Comparison of ENCODE assay signal across 1 cellular context in the genomic region with DNA sequence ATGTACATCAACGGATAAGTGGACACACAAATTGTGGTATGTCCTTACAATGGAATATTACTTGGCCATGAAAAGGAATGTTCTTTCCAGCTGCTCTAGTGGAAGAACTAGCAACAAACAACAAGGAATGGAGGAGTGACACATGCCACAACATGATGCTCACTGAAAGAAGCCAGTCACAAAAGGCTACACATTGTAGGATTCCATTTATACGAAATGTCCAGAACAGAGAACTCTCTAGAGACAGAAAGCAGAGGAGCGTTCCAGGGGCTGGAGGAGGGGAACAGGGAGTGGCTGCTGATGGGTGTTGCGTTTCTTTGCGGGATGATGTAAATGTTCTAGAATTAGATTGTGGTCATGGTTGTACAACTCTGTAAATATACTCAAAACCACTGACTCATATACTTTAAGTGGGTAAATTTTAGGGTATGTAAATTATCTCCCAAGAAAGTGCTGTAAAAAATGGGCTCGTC.
TF ChIP-seq lines count a peak whose summit lies in the region.

No MANE protein-coding gene starts in this region.

TF ChIP-seq in HEK293, 187 proteins besides CTCF, POLR2A, EP300 and RAD21 (continued from another document and continues in another):
- TF ChIP-seq, protein P1, sequence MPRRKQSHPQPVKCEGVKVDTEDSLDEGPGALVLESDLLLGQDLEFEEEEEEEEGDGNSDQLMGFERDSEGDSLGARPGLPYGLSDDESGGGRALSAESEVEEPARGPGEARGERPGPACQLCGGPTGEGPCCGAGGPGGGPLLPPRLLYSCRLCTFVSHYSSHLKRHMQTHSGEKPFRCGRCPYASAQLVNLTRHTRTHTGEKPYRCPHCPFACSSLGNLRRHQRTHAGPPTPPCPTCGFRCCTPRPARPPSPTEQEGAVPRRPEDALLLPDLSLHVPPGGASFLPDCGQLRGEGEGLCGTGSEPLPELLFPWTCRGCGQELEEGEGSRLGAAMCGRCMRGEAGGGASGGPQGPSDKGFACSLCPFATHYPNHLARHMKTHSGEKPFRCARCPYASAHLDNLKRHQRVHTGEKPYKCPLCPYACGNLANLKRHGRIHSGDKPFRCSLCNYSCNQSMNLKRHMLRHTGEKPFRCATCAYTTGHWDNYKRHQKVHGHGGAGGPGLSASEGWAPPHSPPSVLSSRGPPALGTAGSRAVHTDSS (tag by site-specific recombination; IDR thresholded peaks at IDR 0.05), result no peak
- no peak for TF ChIP-seq HOXD13 (CRISPR knock-in tag; IDR thresholded peaks at IDR 0.05; ENCODE audit: borderline replicate concordance)
- TF ChIP-seq, protein P2, sequence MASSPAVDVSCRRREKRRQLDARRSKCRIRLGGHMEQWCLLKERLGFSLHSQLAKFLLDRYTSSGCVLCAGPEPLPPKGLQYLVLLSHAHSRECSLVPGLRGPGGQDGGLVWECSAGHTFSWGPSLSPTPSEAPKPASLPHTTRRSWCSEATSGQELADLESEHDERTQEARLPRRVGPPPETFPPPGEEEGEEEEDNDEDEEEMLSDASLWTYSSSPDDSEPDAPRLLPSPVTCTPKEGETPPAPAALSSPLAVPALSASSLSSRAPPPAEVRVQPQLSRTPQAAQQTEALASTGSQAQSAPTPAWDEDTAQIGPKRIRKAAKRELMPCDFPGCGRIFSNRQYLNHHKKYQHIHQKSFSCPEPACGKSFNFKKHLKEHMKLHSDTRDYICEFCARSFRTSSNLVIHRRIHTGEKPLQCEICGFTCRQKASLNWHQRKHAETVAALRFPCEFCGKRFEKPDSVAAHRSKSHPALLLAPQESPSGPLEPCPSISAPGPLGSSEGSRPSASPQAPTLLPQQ (tag by site-specific recombination; IDR thresholded peaks at IDR 0.05), result peak; percentile 64
- no peak for TF ChIP-seq ZNF114 (tag by site-specific recombination; IDR thresholded peaks at IDR 0.05)
- TF ChIP-seq ZNF701 (tag by site-specific recombination; IDR thresholded peaks at IDR 0.05), result no peak
- TF ChIP-seq ZNF473 (tag by site-specific recombination; IDR thresholded peaks at IDR 0.05), result no peak
- TF ChIP-seq, protein P3, sequence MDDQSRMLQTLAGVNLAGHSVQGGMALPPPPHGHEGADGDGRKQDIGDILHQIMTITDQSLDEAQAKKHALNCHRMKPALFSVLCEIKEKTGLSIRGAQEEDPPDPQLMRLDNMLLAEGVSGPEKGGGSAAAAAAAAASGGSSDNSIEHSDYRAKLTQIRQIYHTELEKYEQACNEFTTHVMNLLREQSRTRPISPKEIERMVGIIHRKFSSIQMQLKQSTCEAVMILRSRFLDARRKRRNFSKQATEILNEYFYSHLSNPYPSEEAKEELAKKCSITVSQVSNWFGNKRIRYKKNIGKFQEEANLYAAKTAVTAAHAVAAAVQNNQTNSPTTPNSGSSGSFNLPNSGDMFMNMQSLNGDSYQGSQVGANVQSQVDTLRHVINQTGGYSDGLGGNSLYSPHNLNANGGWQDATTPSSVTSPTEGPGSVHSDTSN (CRISPR knock-in tag; IDR thresholded peaks at IDR 0.05), result no peak
- TF ChIP-seq ZNF654 (tag by site-specific recombination; IDR thresholded peaks at IDR 0.05; ENCODE audit: low read depth), result no peak
- TF ChIP-seq, protein P4, sequence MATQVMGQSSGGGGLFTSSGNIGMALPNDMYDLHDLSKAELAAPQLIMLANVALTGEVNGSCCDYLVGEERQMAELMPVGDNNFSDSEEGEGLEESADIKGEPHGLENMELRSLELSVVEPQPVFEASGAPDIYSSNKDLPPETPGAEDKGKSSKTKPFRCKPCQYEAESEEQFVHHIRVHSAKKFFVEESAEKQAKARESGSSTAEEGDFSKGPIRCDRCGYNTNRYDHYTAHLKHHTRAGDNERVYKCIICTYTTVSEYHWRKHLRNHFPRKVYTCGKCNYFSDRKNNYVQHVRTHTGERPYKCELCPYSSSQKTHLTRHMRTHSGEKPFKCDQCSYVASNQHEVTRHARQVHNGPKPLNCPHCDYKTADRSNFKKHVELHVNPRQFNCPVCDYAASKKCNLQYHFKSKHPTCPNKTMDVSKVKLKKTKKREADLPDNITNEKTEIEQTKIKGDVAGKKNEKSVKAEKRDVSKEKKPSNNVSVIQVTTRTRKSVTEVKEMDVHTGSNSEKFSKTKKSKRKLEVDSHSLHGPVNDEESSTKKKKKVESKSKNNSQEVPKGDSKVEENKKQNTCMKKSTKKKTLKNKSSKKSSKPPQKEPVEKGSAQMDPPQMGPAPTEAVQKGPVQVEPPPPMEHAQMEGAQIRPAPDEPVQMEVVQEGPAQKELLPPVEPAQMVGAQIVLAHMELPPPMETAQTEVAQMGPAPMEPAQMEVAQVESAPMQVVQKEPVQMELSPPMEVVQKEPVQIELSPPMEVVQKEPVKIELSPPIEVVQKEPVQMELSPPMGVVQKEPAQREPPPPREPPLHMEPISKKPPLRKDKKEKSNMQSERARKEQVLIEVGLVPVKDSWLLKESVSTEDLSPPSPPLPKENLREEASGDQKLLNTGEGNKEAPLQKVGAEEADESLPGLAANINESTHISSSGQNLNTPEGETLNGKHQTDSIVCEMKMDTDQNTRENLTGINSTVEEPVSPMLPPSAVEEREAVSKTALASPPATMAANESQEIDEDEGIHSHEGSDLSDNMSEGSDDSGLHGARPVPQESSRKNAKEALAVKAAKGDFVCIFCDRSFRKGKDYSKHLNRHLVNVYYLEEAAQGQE (tag by site-specific recombination; IDR thresholded peaks at IDR 0.05), result no peak
- no peak for TF ChIP-seq HOXA7 (CRISPR knock-in tag; IDR thresholded peaks at IDR 0.05; ENCODE audit: borderline replicate concordance)
- TF ChIP-seq, protein P5, sequence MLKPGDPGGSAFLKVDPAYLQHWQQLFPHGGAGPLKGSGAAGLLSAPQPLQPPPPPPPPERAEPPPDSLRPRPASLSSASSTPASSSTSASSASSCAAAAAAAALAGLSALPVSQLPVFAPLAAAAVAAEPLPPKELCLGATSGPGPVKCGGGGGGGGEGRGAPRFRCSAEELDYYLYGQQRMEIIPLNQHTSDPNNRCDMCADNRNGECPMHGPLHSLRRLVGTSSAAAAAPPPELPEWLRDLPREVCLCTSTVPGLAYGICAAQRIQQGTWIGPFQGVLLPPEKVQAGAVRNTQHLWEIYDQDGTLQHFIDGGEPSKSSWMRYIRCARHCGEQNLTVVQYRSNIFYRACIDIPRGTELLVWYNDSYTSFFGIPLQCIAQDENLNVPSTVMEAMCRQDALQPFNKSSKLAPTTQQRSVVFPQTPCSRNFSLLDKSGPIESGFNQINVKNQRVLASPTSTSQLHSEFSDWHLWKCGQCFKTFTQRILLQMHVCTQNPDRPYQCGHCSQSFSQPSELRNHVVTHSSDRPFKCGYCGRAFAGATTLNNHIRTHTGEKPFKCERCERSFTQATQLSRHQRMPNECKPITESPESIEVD (tag by site-specific recombination; IDR thresholded peaks at IDR 0.05), result no peak
- TF ChIP-seq ZBTB20 (tag by site-specific recombination; IDR thresholded peaks at IDR 0.05), result no peak
- TF ChIP-seq SP7 (tag by site-specific recombination; IDR thresholded peaks at IDR 0.05), result peak; percentile 83
- TF ChIP-seq ZNF76 (tag by site-specific recombination; IDR thresholded peaks at IDR 0.05; ENCODE audit: borderline replicate concordance, low read depth), result no peak
- TF ChIP-seq ZEB2 (tag by site-specific recombination; IDR thresholded peaks at IDR 0.05), result peak; percentile 60; the same call in 1 of the 2 replicates
- TF ChIP-seq, protein P6, sequence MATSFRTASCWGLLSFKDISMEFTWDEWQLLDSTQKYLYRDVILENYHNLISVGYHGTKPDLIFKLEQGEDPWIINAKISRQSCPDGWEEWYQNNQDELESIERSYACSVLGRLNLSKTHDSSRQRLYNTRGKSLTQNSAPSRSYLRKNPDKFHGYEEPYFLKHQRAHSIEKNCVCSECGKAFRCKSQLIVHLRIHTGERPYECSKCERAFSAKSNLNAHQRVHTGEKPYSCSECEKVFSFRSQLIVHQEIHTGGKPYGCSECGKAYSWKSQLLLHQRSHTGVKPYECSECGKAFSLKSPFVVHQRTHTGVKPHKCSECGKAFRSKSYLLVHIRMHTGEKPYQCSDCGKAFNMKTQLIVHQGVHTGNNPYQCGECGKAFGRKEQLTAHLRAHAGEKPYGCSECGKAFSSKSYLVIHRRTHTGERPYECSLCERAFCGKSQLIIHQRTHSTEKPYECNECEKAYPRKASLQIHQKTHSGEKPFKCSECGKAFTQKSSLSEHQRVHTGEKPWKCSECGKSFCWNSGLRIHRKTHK (tag by site-specific recombination; IDR thresholded peaks at IDR 0.05), result no peak
- TF ChIP-seq, protein P7, sequence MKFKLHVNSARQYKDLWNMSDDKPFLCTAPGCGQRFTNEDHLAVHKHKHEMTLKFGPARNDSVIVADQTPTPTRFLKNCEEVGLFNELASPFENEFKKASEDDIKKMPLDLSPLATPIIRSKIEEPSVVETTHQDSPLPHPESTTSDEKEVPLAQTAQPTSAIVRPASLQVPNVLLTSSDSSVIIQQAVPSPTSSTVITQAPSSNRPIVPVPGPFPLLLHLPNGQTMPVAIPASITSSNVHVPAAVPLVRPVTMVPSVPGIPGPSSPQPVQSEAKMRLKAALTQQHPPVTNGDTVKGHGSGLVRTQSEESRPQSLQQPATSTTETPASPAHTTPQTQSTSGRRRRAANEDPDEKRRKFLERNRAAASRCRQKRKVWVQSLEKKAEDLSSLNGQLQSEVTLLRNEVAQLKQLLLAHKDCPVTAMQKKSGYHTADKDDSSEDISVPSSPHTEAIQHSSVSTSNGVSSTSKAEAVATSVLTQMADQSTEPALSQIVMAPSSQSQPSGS (tag by site-specific recombination; IDR thresholded peaks at IDR 0.05; ENCODE audit: low read depth), result no peak
- TF ChIP-seq ZNF768 (tag by site-specific recombination; IDR thresholded peaks at IDR 0.05), result peak; percentile 50; the same call in 1 of the 2 replicates
- TF ChIP-seq ZNF626 (tag by site-specific recombination; IDR thresholded peaks at IDR 0.05), result no peak
- no peak for TF ChIP-seq ZIC2 (tag by site-specific recombination; IDR thresholded peaks at IDR 0.05)
- peak; percentile 75; the same call in 1 of the 2 replicates for TF ChIP-seq ZFP69B (tag by site-specific recombination; IDR thresholded peaks at IDR 0.05)
- TF ChIP-seq, protein P8, sequence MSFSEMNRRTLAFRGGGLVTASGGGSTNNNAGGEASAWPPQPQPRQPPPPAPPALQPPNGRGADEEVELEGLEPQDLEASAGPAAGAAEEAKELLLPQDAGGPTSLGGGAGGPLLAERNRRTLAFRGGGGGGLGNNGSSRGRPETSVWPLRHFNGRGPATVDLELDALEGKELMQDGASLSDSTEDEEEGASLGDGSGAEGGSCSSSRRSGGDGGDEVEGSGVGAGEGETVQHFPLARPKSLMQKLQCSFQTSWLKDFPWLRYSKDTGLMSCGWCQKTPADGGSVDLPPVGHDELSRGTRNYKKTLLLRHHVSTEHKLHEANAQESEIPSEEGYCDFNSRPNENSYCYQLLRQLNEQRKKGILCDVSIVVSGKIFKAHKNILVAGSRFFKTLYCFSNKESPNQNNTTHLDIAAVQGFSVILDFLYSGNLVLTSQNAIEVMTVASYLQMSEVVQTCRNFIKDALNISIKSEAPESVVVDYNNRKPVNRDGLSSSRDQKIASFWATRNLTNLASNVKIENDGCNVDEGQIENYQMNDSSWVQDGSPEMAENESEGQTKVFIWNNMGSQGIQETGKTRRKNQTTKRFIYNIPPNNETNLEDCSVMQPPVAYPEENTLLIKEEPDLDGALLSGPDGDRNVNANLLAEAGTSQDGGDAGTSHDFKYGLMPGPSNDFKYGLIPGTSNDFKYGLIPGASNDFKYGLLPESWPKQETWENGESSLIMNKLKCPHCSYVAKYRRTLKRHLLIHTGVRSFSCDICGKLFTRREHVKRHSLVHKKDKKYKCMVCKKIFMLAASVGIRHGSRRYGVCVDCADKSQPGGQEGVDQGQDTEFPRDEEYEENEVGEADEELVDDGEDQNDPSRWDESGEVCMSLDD (tag by site-specific recombination; IDR thresholded peaks at IDR 0.05), result no peak
- TF ChIP-seq ZNF747 (tag by site-specific recombination; IDR thresholded peaks at IDR 0.05), result no peak
- TF ChIP-seq, protein P9, sequence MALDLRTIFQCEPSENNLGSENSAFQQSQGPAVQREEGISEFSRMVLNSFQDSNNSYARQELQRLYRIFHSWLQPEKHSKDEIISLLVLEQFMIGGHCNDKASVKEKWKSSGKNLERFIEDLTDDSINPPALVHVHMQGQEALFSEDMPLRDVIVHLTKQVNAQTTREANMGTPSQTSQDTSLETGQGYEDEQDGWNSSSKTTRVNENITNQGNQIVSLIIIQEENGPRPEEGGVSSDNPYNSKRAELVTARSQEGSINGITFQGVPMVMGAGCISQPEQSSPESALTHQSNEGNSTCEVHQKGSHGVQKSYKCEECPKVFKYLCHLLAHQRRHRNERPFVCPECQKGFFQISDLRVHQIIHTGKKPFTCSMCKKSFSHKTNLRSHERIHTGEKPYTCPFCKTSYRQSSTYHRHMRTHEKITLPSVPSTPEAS (tag by site-specific recombination; IDR thresholded peaks at IDR 0.05), result no peak
- no peak for TF ChIP-seq ZNF174 (tag by site-specific recombination; IDR thresholded peaks at IDR 0.05)
- TF ChIP-seq, protein P10, sequence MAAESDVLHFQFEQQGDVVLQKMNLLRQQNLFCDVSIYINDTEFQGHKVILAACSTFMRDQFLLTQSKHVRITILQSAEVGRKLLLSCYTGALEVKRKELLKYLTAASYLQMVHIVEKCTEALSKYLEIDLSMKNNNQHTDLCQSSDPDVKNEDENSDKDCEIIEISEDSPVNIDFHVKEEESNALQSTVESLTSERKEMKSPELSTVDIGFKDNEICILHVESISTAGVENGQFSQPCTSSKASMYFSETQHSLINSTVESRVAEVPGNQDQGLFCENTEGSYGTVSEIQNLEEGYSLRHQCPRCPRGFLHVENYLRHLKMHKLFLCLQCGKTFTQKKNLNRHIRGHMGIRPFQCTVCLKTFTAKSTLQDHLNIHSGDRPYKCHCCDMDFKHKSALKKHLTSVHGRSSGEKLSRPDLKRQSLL (tag by site-specific recombination; IDR thresholded peaks at IDR 0.05), result no peak
- TF ChIP-seq, protein P11, sequence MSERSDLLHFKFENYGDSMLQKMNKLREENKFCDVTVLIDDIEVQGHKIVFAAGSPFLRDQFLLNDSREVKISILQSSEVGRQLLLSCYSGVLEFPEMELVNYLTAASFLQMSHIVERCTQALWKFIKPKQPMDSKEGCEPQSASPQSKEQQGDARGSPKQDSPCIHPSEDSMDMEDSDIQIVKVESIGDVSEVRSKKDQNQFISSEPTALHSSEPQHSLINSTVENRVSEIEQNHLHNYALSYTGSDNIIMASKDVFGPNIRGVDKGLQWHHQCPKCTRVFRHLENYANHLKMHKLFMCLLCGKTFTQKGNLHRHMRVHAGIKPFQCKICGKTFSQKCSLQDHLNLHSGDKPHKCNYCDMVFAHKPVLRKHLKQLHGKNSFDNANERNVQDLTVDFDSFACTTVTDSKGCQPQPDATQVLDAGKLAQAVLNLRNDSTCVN (tag by site-specific recombination; optimal IDR thresholded peaks at IDR 0.05), result no peak
- TF ChIP-seq ZNF785 (tag by site-specific recombination; IDR thresholded peaks at IDR 0.05), result 0 out of 2 replicates have a peak, but pooled peaks have one; percentile 31
- peak; percentile 100 for TF ChIP-seq ZNF146 (tag by site-specific recombination; IDR thresholded peaks at IDR 0.05)
- TF ChIP-seq ZNF155 (tag by site-specific recombination; IDR thresholded peaks at IDR 0.05), result no peak
- TF ChIP-seq KLF10 (tag by site-specific recombination; IDR thresholded peaks at IDR 0.05), result peak; percentile 25; the same call in 1 of the 2 replicates
- TF ChIP-seq ZNF629 (tag by site-specific recombination; IDR thresholded peaks at IDR 0.05), result peak; percentile 70
- TF ChIP-seq PRDM1 (tag by site-specific recombination; IDR thresholded peaks at IDR 0.05), result no peak
